ENCODE assay signal across 1 cellular context in genomic region chr15:40470423-40471104, GRCh38.
TF ChIP-seq lines count a peak whose summit lies in the region.

Gene CHST14 (plus strand): TSS chr15:40470984. CDS start chr15:40471214, 230 bp downstream.

TF ChIP-seq in K562, 482 proteins besides CTCF, POLR2A, EP300 and RAD21 (continued from another document and continues in another):
- no peak for TF ChIP-seq SFPQ (IDR thresholded peaks at IDR 0.05; ENCODE audit: low read depth, low read length)
- TF ChIP-seq SAFB2 (IDR thresholded peaks at IDR 0.05; ENCODE audit: borderline replicate concordance, low read depth, low read length, severe bottlenecking), result no peak
- peak; percentile 79 for TF ChIP-seq CEBPG (CRISPR knock-in tag; IDR thresholded peaks at IDR 0.05)
- TF ChIP-seq CEBPG (tag; conservative IDR thresholded peaks at IDR 0.05 in 1 of 2, IDR thresholded peaks at IDR 0.05 in 1 of 2), result no peak
- TF ChIP-seq SNAPC5 (CRISPR knock-in tag; IDR thresholded peaks at IDR 0.05), result no peak
- no peak for TF ChIP-seq ATF7 (IDR thresholded peaks at IDR 0.05)
- no peak for TF ChIP-seq ZNF766 (CRISPR knock-in tag; conservative IDR thresholded peaks at IDR 0.05)
- TF ChIP-seq TEAD4 (IDR thresholded peaks at IDR 0.05; ENCODE audit: low read length), result no peak
- no peak for TF ChIP-seq TEAD4 (CRISPR knock-in tag; IDR thresholded peaks at IDR 0.05; ENCODE audit: borderline replicate concordance)
- peak; percentile 81 for TF ChIP-seq RFX1 (IDR thresholded peaks at IDR 0.05)
- no peak for TF ChIP-seq ZNF764 (CRISPR knock-in tag; IDR thresholded peaks at IDR 0.05; ENCODE audit: low read depth)
- TF ChIP-seq HES1 (IDR thresholded peaks at IDR 0.05; ENCODE audit: low read depth), result no peak
- TF ChIP-seq RNF219 (CRISPR knock-in tag; IDR thresholded peaks at IDR 0.05), result no peak
- TF ChIP-seq NRF1 (conservative IDR thresholded peaks at IDR 0.05 in 1 of 2, IDR thresholded peaks at IDR 0.05 in 1 of 2), result no peak
- TF ChIP-seq OTX1 (CRISPR knock-in tag; IDR thresholded peaks at IDR 0.05), result 0 out of 2 replicates have a peak, but pooled peaks have one; percentile 30
- TF ChIP-seq GTF2E2 (tag; IDR thresholded peaks at IDR 0.05), result no peak
- peak in 1 of 2 experiments; percentile 64 for TF ChIP-seq E2F6 (IDR thresholded peaks at IDR 0.05; ENCODE audit: borderline replicate concordance in 1 of 2, extremely low read depth in 1 of 2, insufficient read depth in 1 of 2, insufficient read length in 1 of 2, low read depth in 1 of 2, low read length in 1 of 2, poor library complexity in 1 of 2, severe bottlenecking in 1 of 2)
- no peak for TF ChIP-seq FOXO4 (CRISPR knock-in tag; IDR thresholded peaks at IDR 0.05)
- TF ChIP-seq ZNF146 (CRISPR knock-in tag; IDR thresholded peaks at IDR 0.05; ENCODE audit: unreplicated experiment), result no peak
- TF ChIP-seq LEF1 (IDR thresholded peaks at IDR 0.05), result no peak
- TF ChIP-seq CTBP1 (IDR thresholded peaks at IDR 0.05; ENCODE audit: borderline replicate concordance), result peak; percentile 34; the same call in 1 of the 2 replicates
- peak; percentile 55; the same call in 1 of the 2 replicates for TF ChIP-seq L3MBTL2 (IDR thresholded peaks at IDR 0.05)
- TF ChIP-seq HINFP (tag; conservative IDR thresholded peaks at IDR 0.05; ENCODE audit: low read depth), result no peak
- peak; percentile 49; the same call in 1 of the 2 replicates for TF ChIP-seq NKRF (IDR thresholded peaks at IDR 0.05; ENCODE audit: borderline replicate concordance)
- 0 out of 2 replicates have a peak, but pooled peaks have one; percentile 35 for TF ChIP-seq ZBTB9 (CRISPR knock-in tag; IDR thresholded peaks at IDR 0.05)
- TF ChIP-seq USF1 (CRISPR knock-in tag; IDR thresholded peaks at IDR 0.05), result no peak
- TF ChIP-seq PTTG1 (tag; IDR thresholded peaks at IDR 0.05; ENCODE audit: low read depth), result no peak
- TF ChIP-seq GTF2B (IDR thresholded peaks at IDR 0.05; ENCODE audit: extremely low read depth, insufficient read length), result no peak
- TF ChIP-seq ZFP36 (IDR thresholded peaks at IDR 0.05; ENCODE audit: low read depth, low read length, partially characterized antibody), result no peak
- TF ChIP-seq ZBTB33 (CRISPR knock-in tag; IDR thresholded peaks at IDR 0.05), result no peak
- no peak for TF ChIP-seq THRB (CRISPR knock-in tag; conservative IDR thresholded peaks at IDR 0.05)
- TF ChIP-seq RBFOX2 (IDR thresholded peaks at IDR 0.05; ENCODE audit: low read depth, low read length), result no peak
- no peak for TF ChIP-seq ZNF3 (CRISPR knock-in tag; IDR thresholded peaks at IDR 0.05)
- TF ChIP-seq SAP30 (IDR thresholded peaks at IDR 0.05; ENCODE audit: borderline replicate concordance, insufficient read depth, low read depth, low read length, poor library complexity, severe bottlenecking), result peak; percentile 61
- no peak for TF ChIP-seq ZNF175 (CRISPR knock-in tag; IDR thresholded peaks at IDR 0.05; ENCODE audit: low read depth)
- no peak for TF ChIP-seq KDM1A (IDR thresholded peaks at IDR 0.05)
- TF ChIP-seq MED1 (CRISPR knock-in tag; IDR thresholded peaks at IDR 0.05; ENCODE audit: borderline replicate concordance), result no peak
- TF ChIP-seq GABPB1 (CRISPR knock-in tag; IDR thresholded peaks at IDR 0.05), result 0 out of 2 replicates have a peak, but pooled peaks have one; percentile 24
- TF ChIP-seq CXXC5 (CRISPR knock-in tag; IDR thresholded peaks at IDR 0.05), result peak; percentile 24
- TF ChIP-seq MCM7 (IDR thresholded peaks at IDR 0.05), result no peak
- TF ChIP-seq EHMT2 (IDR thresholded peaks at IDR 0.05), result no peak
- no peak for TF ChIP-seq RBM14 (IDR thresholded peaks at IDR 0.05; ENCODE audit: borderline replicate concordance, insufficient read depth, low read depth, low read length)
- TF ChIP-seq TSC22D4 (tag; IDR thresholded peaks at IDR 0.05), result no peak
- TF ChIP-seq ZNF140 (CRISPR knock-in tag; IDR thresholded peaks at IDR 0.05), result no peak
- no peak for TF ChIP-seq SP1 (CRISPR knock-in tag; IDR thresholded peaks at IDR 0.05)
- TF ChIP-seq ZNF79 (CRISPR knock-in tag; IDR thresholded peaks at IDR 0.05; ENCODE audit: low read depth), result no peak
- peak; percentile 31; the same call in 1 of the 2 replicates for TF ChIP-seq MTA1 (IDR thresholded peaks at IDR 0.05; ENCODE audit: borderline replicate concordance)
- TF ChIP-seq EGR1 (conservative IDR thresholded peaks at IDR 0.05), result 0 out of 2 replicates have a peak, but pooled peaks have one; percentile 4
